ENCODE assay signal across 8 cellular contexts in the genomic region with DNA sequence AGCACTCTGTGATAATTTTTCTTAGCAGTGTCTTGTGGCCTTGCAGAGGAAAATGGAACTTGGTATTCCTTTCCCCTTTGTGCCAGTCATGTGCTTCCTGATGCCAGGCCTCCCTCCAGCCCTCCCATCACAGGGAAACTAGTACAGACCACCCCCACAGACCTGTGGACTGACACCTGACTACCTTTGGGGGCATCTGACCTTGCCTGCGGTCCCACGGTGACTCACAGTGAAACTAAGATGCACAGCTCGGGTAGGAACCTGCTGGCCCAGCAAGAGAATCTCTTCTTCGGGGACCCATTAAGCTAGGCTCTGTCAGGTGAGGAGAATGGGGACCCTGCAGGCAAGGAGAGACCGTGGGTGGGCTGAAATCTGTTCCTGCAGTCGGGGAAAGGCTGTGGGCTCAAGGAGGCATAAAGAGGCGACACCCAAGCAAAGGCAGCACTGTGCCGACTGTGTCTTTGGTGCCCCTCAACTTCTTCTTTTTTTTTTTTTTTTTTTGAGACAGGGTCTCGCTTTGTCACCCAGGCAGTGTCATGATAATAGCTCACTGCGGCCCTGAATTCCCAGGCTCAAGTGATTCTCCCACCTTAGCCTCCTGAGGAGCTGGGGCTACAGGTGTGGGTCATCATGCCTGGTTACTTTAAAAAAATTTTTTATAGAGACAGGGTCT. TPM values are rescaled to one million over a fixed set of nuclear protein-coding genes. Genes with fewer than 3 reads are reported as not detected.
DNase-seq lines count a peak whose midpoint lies in the region; ATAC-seq and TF ChIP-seq lines count a peak whose summit lies in the region.

No MANE protein-coding gene starts in this region.

- H3K23ac ChIP-seq in neuronal stem cell (ENCODE audit: low read depth, low read length, poor library complexity): no peak overlapping the region

- no peak overlapping the region for H4K8ac ChIP-seq in neuronal stem cell (ENCODE audit: low read depth, low read length)

- peak overlapping the region; percentile 94 for H3K14ac ChIP-seq in neuronal stem cell (ENCODE audit: low read length)

- no peak overlapping the region for H2BK120ac ChIP-seq in neuronal stem cell (ENCODE audit: low read depth, low read length)

- peaks cover 0 to 15% (median 0%) of the 10 kb centered on the region in 3 experiments for H3K27me3 ChIP-seq in neuronal stem cell (ENCODE audit: control insufficient read depth in 3 of 3, insufficient read depth in 3 of 3, low read depth in 1 of 3, low read length in 3 of 3)
- H3K27me3 ChIP-seq in effector memory CD4-positive, alpha-beta T cell (replicated peaks; ENCODE audit: control insufficient read depth, insufficient read depth, low read length, poor library complexity, severe bottlenecking): no peaks in the 10 kb centered on the region

- H3K36me3 ChIP-seq in SK-N-MC (ENCODE audit: insufficient read depth, low read length): no peaks in the 10 kb centered on the region
- H3K36me3 ChIP-seq in neuronal stem cell (replicated peaks in 1 of 2; ENCODE audit: control insufficient read depth in 2 of 2, insufficient read depth in 2 of 2, low read length in 2 of 2): no peaks in the 10 kb centered on the region
- no peaks in the 10 kb centered on the region for H3K36me3 ChIP-seq in effector memory CD4-positive, alpha-beta T cell (ENCODE audit: control insufficient read depth, insufficient read depth, low read length)

- no CpG with 5 or more reads among the region's 10 CpGs for WGBS in neuronal stem cell (ENCODE audit: extremely low coverage in 2 of 2, insufficient read length in 2 of 2, insufficient replicate concordance in 1 of 2), 2 donors

- peak; percentile 56 for ATAC-seq in GM21786 (IDR thresholded peaks at IDR 0.05; ENCODE audit: unreplicated experiment)
- ATAC-seq in HG03025 (IDR thresholded peaks at IDR 0.05; ENCODE audit: low FRiP score, unreplicated experiment): no peak

- no peak for TF ChIP-seq CTCF in GM12865 (IDR thresholded peaks at IDR 0.05; ENCODE audit: insufficient read depth, low read depth, low read length, missing control alignments)

- H2BK12ac ChIP-seq in neuronal stem cell (ENCODE audit: low read length): no peak overlapping the region

- peaks cover 9 to 11% of the 10 kb centered on the region in 2 donors for H3K4me1 ChIP-seq in neuronal stem cell (ENCODE audit: control insufficient read depth in 2 of 2, insufficient read depth in 1 of 2, low read depth in 1 of 2, low read length in 2 of 2)
- no peaks in the 10 kb centered on the region for H3K4me1 ChIP-seq in effector memory CD4-positive, alpha-beta T cell (ENCODE audit: control insufficient read depth, insufficient read depth, low read length, poor library complexity, severe bottlenecking)

- DNase-seq in GM12865 (ENCODE audit: low read depth): peak; percentile 76
- DNase-seq in SK-N-MC (ENCODE audit: low read depth, low spot score): no peak
- DNase-seq in neuronal stem cell (ENCODE audit: low spot score): no peak
- DNase-seq in ACHN: no peak
- no peak for DNase-seq in effector memory CD4-positive, alpha-beta T cell
- no peak for DNase-seq in EL

- H3K79me1 ChIP-seq in neuronal stem cell (ENCODE audit: low read depth, low read length): no peaks in the 10 kb centered on the region

- H2AFZ ChIP-seq in neuronal stem cell (ENCODE audit: low read length): no peak overlapping the region

- H3K9me3 ChIP-seq in SK-N-MC (ENCODE audit: low read depth, low read length) (no peaks in the 10 kb centered on the region), neuronal stem cell (replicated peaks in 1 of 2; ENCODE audit: control insufficient read depth in 2 of 2, insufficient read depth in 1 of 2, low read depth in 1 of 2, low read length in 2 of 2) (peaks cover 3 to 5% of the 10 kb centered on the region in 2 donors)
- no peaks in the 10 kb centered on the region for H3K9me3 ChIP-seq in effector memory CD4-positive, alpha-beta T cell (ENCODE audit: control insufficient read depth, low read length)

- H3K4ac ChIP-seq in neuronal stem cell (ENCODE audit: low read length): no peak overlapping the region

- H3K27ac ChIP-seq in SK-N-MC (peak overlapping the region; percentile 30; the same call in 1 of the 2 replicates), neuronal stem cell (replicated peaks; ENCODE audit: low read length) (no peak overlapping the region)
- H3K27ac ChIP-seq in effector memory CD4-positive, alpha-beta T cell (ENCODE audit: insufficient read depth, low read length, poor library complexity, severe bottlenecking): no peak overlapping the region

- no peak overlapping the region for H2BK5ac ChIP-seq in neuronal stem cell (ENCODE audit: low read length)

- no peak overlapping the region for H2BK15ac ChIP-seq in neuronal stem cell (ENCODE audit: low read length)

- H4K91ac ChIP-seq in neuronal stem cell (ENCODE audit: low read depth, low read length, poor library complexity): no peak overlapping the region

- H3K9ac ChIP-seq in SK-N-MC (ENCODE audit: insufficient read length) (peak overlapping the region; percentile 33), neuronal stem cell (ENCODE audit: low read depth, low read length, poor library complexity) (no peak overlapping the region)

- no peak overlapping the region for H3K4me2 ChIP-seq in neuronal stem cell (ENCODE audit: insufficient read depth, low read length, poor library complexity, severe bottlenecking)

- H3K4me3 ChIP-seq in GM12865 (ENCODE audit: low read depth, low read length): no peak overlapping the region
- no peak overlapping the region for H3K4me3 ChIP-seq in SK-N-MC
- no peak overlapping the region for H3K4me3 ChIP-seq in neuronal stem cell (ENCODE audit: low read length in 2 of 2)
- H3K4me3 ChIP-seq in effector memory CD4-positive, alpha-beta T cell (ENCODE audit: insufficient read depth, low read depth, low read length, poor library complexity, severe bottlenecking): no peak overlapping the region

- in situ Hi-C loops in ACHN (cut with HindIII; ENCODE audit: low pct_ligation_motif_present, low pct_unique_long_range_greater_than_20kb, low sequenced_read_pairs): no loop called here

- peak overlapping the region; percentile 41 for H2AK5ac ChIP-seq in neuronal stem cell (ENCODE audit: low read depth, low read length)

- H3K18ac ChIP-seq in neuronal stem cell (ENCODE audit: low read length): no peak overlapping the region

RNA-seq across cellular contexts. Expression of gene PEX26, which starts 20.9 kb away (rescaled TPM):
- 19.9 TPM for polyA plus RNA-seq in neuronal stem cell (2013, experiment 1 of 2)
- 21.0 TPM for polyA plus RNA-seq in neuronal stem cell (2013, experiment 2 of 2)

RNA-seq across cellular contexts. Expression of gene MICAL3, which starts 32.6 kb away (rescaled TPM):
- polyA plus RNA-seq in neuronal stem cell (2013, experiment 1 of 2): 9.6 TPM
- 9.0 TPM for polyA plus RNA-seq in neuronal stem cell (2013, experiment 2 of 2)

RNA-seq across cellular contexts. Expression of gene TUBA8, which starts 53.7 kb away (rescaled TPM):
- 1.3 TPM for polyA plus RNA-seq in neuronal stem cell (2013, experiment 1 of 2)
- 1.2 TPM for polyA plus RNA-seq in neuronal stem cell (2013, experiment 2 of 2)
